In the genomic region with DNA sequence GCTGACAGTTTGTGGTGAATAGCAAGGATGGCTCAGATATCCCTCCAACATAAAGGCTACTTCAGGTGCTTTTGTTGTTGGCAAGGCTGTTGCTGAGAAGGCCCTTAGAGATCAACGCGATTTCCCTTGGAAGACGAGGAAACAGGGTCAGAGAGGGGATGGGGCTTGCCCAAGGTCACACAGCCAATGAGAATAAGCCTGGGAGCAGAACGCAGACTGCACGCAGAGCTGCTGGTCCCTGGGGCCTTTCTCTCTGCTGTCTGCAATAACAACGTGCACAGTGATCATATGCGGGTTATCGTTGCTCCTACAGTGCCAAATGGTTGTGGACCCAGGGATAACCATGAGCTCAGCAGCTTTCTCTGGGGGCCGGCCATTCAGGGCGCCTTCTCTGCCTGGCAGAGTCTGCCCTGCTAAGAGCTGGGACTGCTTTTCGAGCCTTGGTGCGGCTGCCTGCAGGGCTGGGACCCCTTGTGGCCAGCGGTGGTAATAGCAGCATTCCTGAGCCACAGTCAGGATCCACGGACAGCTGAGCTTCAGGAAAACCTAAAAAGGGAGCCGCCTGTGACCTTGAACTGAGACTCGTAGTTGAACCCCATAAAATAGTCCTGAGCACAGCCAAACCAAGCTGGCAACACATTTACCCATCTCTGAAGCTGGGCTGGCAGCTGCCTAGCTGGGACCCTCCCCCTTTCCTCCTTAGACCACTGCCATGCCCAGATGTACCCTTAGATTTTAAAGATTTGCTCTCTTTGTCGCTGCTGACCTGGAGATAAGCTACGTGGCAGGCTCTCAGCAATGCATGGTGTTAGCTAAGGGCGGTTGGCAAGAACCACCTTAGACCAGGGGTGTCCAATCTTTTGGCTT, we compare ENCODE assay signal across 8 cellular contexts. TPM values are rescaled to one million over a fixed set of nuclear protein-coding genes. Genes with fewer than 3 reads are reported as not detected.
DNase-seq lines count a peak whose midpoint lies in the region; ATAC-seq and TF ChIP-seq lines count a peak whose summit lies in the region.

No MANE protein-coding gene starts in this region.

- H3K9me3 Mint-ChIP-seq in activated CD4-positive, alpha-beta memory T cell treated with anti-CD3 and anti-CD28 coated beads for 36 hours, result no peaks in the 10 kb centered on the region
- H3K9me3 Mint-ChIP-seq in effector memory CD8-positive, alpha-beta T cell, result no peaks in the 10 kb centered on the region

- CTCF ChIA-PET in AG04449 (lab: Yijun Ruan, JAX), result interaction anchor here (0.6 to 9.7 kb wide), 45 partner anchors 8 to 529 kb away, joined by 3 to 252 read pairs (median 4); a partner anchor contains a TSS
- CTCF ChIA-PET in activated CD4-positive, alpha-beta memory T cell treated with anti-CD3 and anti-CD28 coated beads for 36 hours (lab: Charles Lee), result interaction anchor here (0.6 to 10.7 kb wide), 31 partner anchors 8 to 1273 kb away, joined by 3 to 195 read pairs (median 4); a partner anchor contains a TSS

- intact Hi-C loops in activated CD4-positive, alpha-beta memory T cell treated with anti-CD3 and anti-CD28 coated beads for 36 hours (cut with micrococcal nuclease), result loop anchor here (1.0 kb wide), 1 partner anchor 43 kb away; no protein-coding TSS in a partner anchor

- H3K4me1 Mint-ChIP-seq in activated CD4-positive, alpha-beta memory T cell treated with anti-CD3 and anti-CD28 coated beads for 36 hours (ENCODE audit: low read depth), result peaks cover 6% of the 10 kb centered on the region
- peaks cover 0 to 3% of the 10 kb centered on the region in 2 donors for H3K4me1 Mint-ChIP-seq in effector memory CD8-positive, alpha-beta T cell (ENCODE audit: low read depth in 2 of 2)

- H3K27me3 Mint-ChIP-seq in activated CD4-positive, alpha-beta memory T cell treated with anti-CD3 and anti-CD28 coated beads for 36 hours, result no peaks in the 10 kb centered on the region
- H3K27me3 Mint-ChIP-seq in effector memory CD8-positive, alpha-beta T cell, result no peaks in the 10 kb centered on the region

- POLR2A ChIA-PET in AG04449 (lab: Yijun Ruan, JAX), result interaction anchor here (0.6 kb wide), 1 partner anchor 901 kb away, joined by 3 read pairs; no protein-coding TSS in a partner anchor
- POLR2A ChIA-PET in activated CD4-positive, alpha-beta memory T cell treated with anti-CD3 and anti-CD28 coated beads for 36 hours (lab: Charles Lee), result no interaction called here

- ATAC-seq in effector memory CD8-positive, alpha-beta T cell (replicated peaks), result peak; percentile 69
- ATAC-seq in GM19023 (IDR thresholded peaks at IDR 0.05; ENCODE audit: unreplicated experiment), result no peak

- no peak for DNase-seq in AG04449 (ENCODE audit: low read depth, low spot score)
- peak; percentile 68 for DNase-seq in NCI-H2196 treated with DMSO at 0.1 percent for 48 hours (lab: John Stamatoyannopoulos, UW; ENCODE audit: unreplicated experiment)
- DNase-seq in activated CD4-positive, alpha-beta memory T cell treated with anti-CD3 and anti-CD28 coated beads for 36 hours, result peak; percentile 71
- peak; percentile 31 to 60 (median 47) for DNase-seq in effector memory CD8-positive, alpha-beta T cell
- DNase-seq in lung microvascular endothelial cell (ENCODE audit: low read depth in 2 of 2), result peak; percentile 77 to 81
- peak; percentile 42 for DNase-seq in stimulated activated CD8-positive, alpha-beta memory T cell treated with anti-CD3 and anti-CD28 coated beads, Interleukin-15, amount 100 ng/mL, for 1 hour (ENCODE audit: low read depth)

- peaks cover 13% of the 10 kb centered on the region for H3K36me3 Mint-ChIP-seq in activated CD4-positive, alpha-beta memory T cell treated with anti-CD3 and anti-CD28 coated beads for 36 hours
- H3K36me3 Mint-ChIP-seq in effector memory CD8-positive, alpha-beta T cell (ENCODE audit: insufficient read depth), result peaks cover 2% of the 10 kb centered on the region

- H3K4me3 ChIP-seq in AG04449 (ENCODE audit: low read depth, low read length), result no peak overlapping the region

- H3K27ac Mint-ChIP-seq in activated CD4-positive, alpha-beta memory T cell treated with anti-CD3 and anti-CD28 coated beads for 36 hours, result no peak overlapping the region
- H3K27ac Mint-ChIP-seq in effector memory CD8-positive, alpha-beta T cell, result no peak overlapping the region

- H3K4me3 Mint-ChIP-seq in activated CD4-positive, alpha-beta memory T cell treated with anti-CD3 and anti-CD28 coated beads for 36 hours, result no peak overlapping the region
- H3K4me3 Mint-ChIP-seq in effector memory CD8-positive, alpha-beta T cell, result no peak overlapping the region

- TF ChIP-seq CTCF in AG04449 (IDR thresholded peaks at IDR 0.05; ENCODE audit: insufficient read depth, low read length, missing control alignments), result peak; percentile 96
- TF ChIP-seq CTCF in GM12874 (IDR thresholded peaks at IDR 0.05; ENCODE audit: insufficient read depth, low read depth, low read length), result peak; percentile 92

RNA-seq across cellular contexts. Expression of a gene that starts 39.8 kb away (rescaled TPM):
- under 1 TPM; 0.17 to 0.19 TPM for total RNA-seq in activated CD4-positive, alpha-beta memory T cell treated with anti-CD3 and anti-CD28 coated beads for 36 hours
- total RNA-seq in lung microvascular endothelial cell, result not detected in 2 replicates
